In genomic region chr14:93953739-93954515, GRCh38 we compare ENCODE assay signal across 15 cellular contexts. TPM values are rescaled to one million over a fixed set of nuclear protein-coding genes. Genes with fewer than 3 reads are reported as not detected.
A peak's percentile ranks its signal among the peaks of the same experiment; 100 is the strongest.
DNase-seq lines count a peak whose midpoint lies in the region; ATAC-seq, FAIRE-seq and TF ChIP-seq lines count a peak whose summit lies in the region.
"Had no signal": no experiment of that assay in that cellular context is flagged by ENCODE, and none has a peak within 500 bp of the region (broad histone marks: within the 10 kb centered on the region; RNA-seq: fewer than 3 reads in every experiment).

No MANE protein-coding gene starts in this region.

- H3K27me3 ChIP-seq in naive thymus-derived CD4-positive, alpha-beta T cell (ENCODE audit: control insufficient read depth in 2 of 2, insufficient read depth in 2 of 2, low read length in 2 of 2): no peaks in the 10 kb centered on the region

- FAIRE-seq in GM12892 (lab: Jason Lieb, UNC): peak; percentile 50
- FAIRE-seq: keratinocyte had no signal

- intact Hi-C loops in CD14-positive monocyte (cut with micrococcal nuclease): loop anchor here in 1 of 2 donors (2.0 kb wide), 1 partner anchor 17 kb away; no protein-coding TSS in a partner anchor
- intact Hi-C loops in naive thymus-derived CD4-positive, alpha-beta T cell (cut with micrococcal nuclease): loop anchor here (2.0 kb wide), 1 partner anchor 17 kb away; no protein-coding TSS in a partner anchor

- H3K9me3 Mint-ChIP-seq in CD14-positive monocyte: peaks cover 0 to 3% (median 0%) of the 10 kb centered on the region in 7 donors
- no peaks in the 10 kb centered on the region for H3K9me3 Mint-ChIP-seq in activated T-helper 17 cell treated with anti-CD3 and anti-CD28 coated beads, Interleukin-2, amount 50 U/mL, for 72 hours
- no peaks in the 10 kb centered on the region for H3K9me3 Mint-ChIP-seq in naive thymus-derived CD4-positive, alpha-beta T cell
- H3K9me3 Mint-ChIP-seq in naive thymus-derived CD8-positive, alpha-beta T cell: no peaks in the 10 kb centered on the region
- H3K9me3 Mint-ChIP-seq: GM23338 had no signal

- peaks cover 0 to 4% (median 2%) of the 10 kb centered on the region in 3 donors for H3K27me3 Mint-ChIP-seq in CD14-positive monocyte (ENCODE audit: low read depth in 3 of 3)
- no peaks in the 10 kb centered on the region for H3K27me3 Mint-ChIP-seq in activated T-helper 17 cell treated with anti-CD3 and anti-CD28 coated beads, Interleukin-2, amount 50 U/mL, for 72 hours
- no peaks in the 10 kb centered on the region for H3K27me3 Mint-ChIP-seq in naive thymus-derived CD4-positive, alpha-beta T cell
- peaks cover 0 to 3% (median 0%) of the 10 kb centered on the region in 5 donors for H3K27me3 Mint-ChIP-seq in naive thymus-derived CD8-positive, alpha-beta T cell

- DNase-seq in CD14-positive monocyte (ENCODE audit: low spot score) (no peak), GM12892 (ENCODE audit: insufficient read length) (no peak), left lobe of liver (ENCODE audit: low spot score) (no peak), ureter (ENCODE audit: low spot score) (no peak), NCI-H524 (lab: John Stamatoyannopoulos, UW) (no peak)
- DNase-seq in naive thymus-derived CD4-positive, alpha-beta T cell: no peak
- DNase-seq in naive thymus-derived CD8-positive, alpha-beta T cell: no peak
- DNase-seq: activated gamma-delta T cell treated with Interleukin-2 at 50 U/mL for 16 hours, COR-L47, KBM-7, NCI-H2171 had no signal

- peaks cover 10 to 15% of the 10 kb centered on the region in 2 donors for H3K36me3 Mint-ChIP-seq in CD14-positive monocyte
- peaks cover 64% of the 10 kb centered on the region for H3K36me3 Mint-ChIP-seq in activated T-helper 17 cell treated with anti-CD3 and anti-CD28 coated beads, Interleukin-2, amount 50 U/mL, for 72 hours (ENCODE audit: low read depth)
- H3K36me3 Mint-ChIP-seq in naive thymus-derived CD4-positive, alpha-beta T cell: peaks cover 0 to 38% (median 0%) of the 10 kb centered on the region in 5 donors
- no peaks in the 10 kb centered on the region for H3K36me3 Mint-ChIP-seq in naive thymus-derived CD8-positive, alpha-beta T cell

- no peak for TF ChIP-seq CTCF in CD14-positive monocyte (IDR thresholded peaks at IDR 0.05)

- H3K4me3 Mint-ChIP-seq in CD14-positive monocyte: peak overlapping the region in 1 of 2 donors; percentile 50
- H3K4me3 Mint-ChIP-seq in activated T-helper 17 cell treated with anti-CD3 and anti-CD28 coated beads, Interleukin-2, amount 50 U/mL, for 72 hours: peak overlapping the region; percentile 85
- H3K4me3 Mint-ChIP-seq in naive thymus-derived CD4-positive, alpha-beta T cell: peak overlapping the region in 2 of 10 donors; percentile 76 to 90
- H3K4me3 Mint-ChIP-seq in naive thymus-derived CD8-positive, alpha-beta T cell: no peak overlapping the region
- H3K4me3 Mint-ChIP-seq: GM23338 had no signal

- POLR2A ChIA-PET in naive thymus-derived CD4-positive, alpha-beta T cell (lab: Charles Lee): interaction anchor here (0.8 to 1.8 kb wide), 5 partner anchors 9 to 23 kb away, joined by 3 to 5 read pairs (median 3); partner anchors contain the start of gene ASB2
- POLR2A ChIA-PET in naive thymus-derived CD8-positive, alpha-beta T cell (lab: Charles Lee): no interaction called here

- H3K27ac Mint-ChIP-seq in CD14-positive monocyte: peak overlapping the region in 6 of 7 donors; percentile 68 to 99 (median 91)
- H3K27ac Mint-ChIP-seq in activated T-helper 17 cell treated with anti-CD3 and anti-CD28 coated beads, Interleukin-2, amount 50 U/mL, for 72 hours: peak overlapping the region; percentile 100
- peak overlapping the region in 1 of 9 donors; percentile 100 for H3K27ac Mint-ChIP-seq in naive thymus-derived CD4-positive, alpha-beta T cell
- peak overlapping the region in 2 of 10 donors; percentile 25 to 62 for H3K27ac Mint-ChIP-seq in naive thymus-derived CD8-positive, alpha-beta T cell
- H3K27ac Mint-ChIP-seq: GM23338 had no signal

- CTCF ChIA-PET in naive thymus-derived CD4-positive, alpha-beta T cell (lab: Charles Lee): interaction anchor here (0.7 to 2.0 kb wide), 5 partner anchors 11 to 24 kb away, joined by 3 to 7 read pairs (median 3); no protein-coding TSS in a partner anchor

- no peaks in the 10 kb centered on the region for H3K36me3 ChIP-seq in naive thymus-derived CD4-positive, alpha-beta T cell (ENCODE audit: control insufficient read depth in 2 of 3, insufficient read depth in 3 of 3, low read length in 3 of 3)

- no peaks in the 10 kb centered on the region for H3K9me3 ChIP-seq in naive thymus-derived CD4-positive, alpha-beta T cell (ENCODE audit: control insufficient read depth in 2 of 3, low read length in 3 of 3)

- ATAC-seq in activated T-helper 17 cell treated with anti-CD3 and anti-CD28 coated beads, Interleukin-2, amount 50 U/mL, for 72 hours (replicated peaks): peak; percentile 28
- ATAC-seq in naive thymus-derived CD4-positive, alpha-beta T cell: no peak
- no peak for ATAC-seq in left lobe of liver
- ATAC-seq in naive thymus-derived CD8-positive, alpha-beta T cell: no peak
- ATAC-seq: Panc1 had no signal

- no peak overlapping the region for H3K27ac ChIP-seq in naive thymus-derived CD4-positive, alpha-beta T cell (ENCODE audit: low read depth, low read length)

- peaks cover 40 to 56% of the 10 kb centered on the region in 2 donors for H3K4me1 ChIP-seq in naive thymus-derived CD4-positive, alpha-beta T cell (ENCODE audit: control insufficient read depth in 2 of 2, insufficient read depth in 2 of 2, low read length in 2 of 2)

- H3K4me1 Mint-ChIP-seq in CD14-positive monocyte: peaks cover 67% of the 10 kb centered on the region
- H3K4me1 Mint-ChIP-seq in activated T-helper 17 cell treated with anti-CD3 and anti-CD28 coated beads, Interleukin-2, amount 50 U/mL, for 72 hours: peaks cover 56% of the 10 kb centered on the region
- peaks cover 29 to 90% (median 46%) of the 10 kb centered on the region in 7 donors for H3K4me1 Mint-ChIP-seq in naive thymus-derived CD4-positive, alpha-beta T cell
- H3K4me1 Mint-ChIP-seq in naive thymus-derived CD8-positive, alpha-beta T cell: peaks cover 35 to 60% (median 57%) of the 10 kb centered on the region in 4 donors

- TF ChIP-seq POLR2A in GM12892 (IDR thresholded peaks at IDR 0.05; ENCODE audit: low read depth, low read length): no peak; the same call in 1 of the 2 replicates

- H3K4me3 ChIP-seq in naive thymus-derived CD4-positive, alpha-beta T cell (ENCODE audit: low read length): peak overlapping the region; percentile 34
- H3K4me3 ChIP-seq: GM23338 had no signal

RNA-seq across cellular contexts. Expression of gene ASB2, which starts 22.4 kb away (rescaled TPM):
- polyA plus RNA-seq in CD14-positive monocyte: 1 to 10 TPM in 1 of 2 donors, under 1 TPM in 1; 0.25 to 1.4 TPM
- 25.2 TPM for polyA plus RNA-seq in GM12892 (2012; ENCODE audit: missing spikeins)
- 10 to 100 TPM; 48.5 to 68.7 TPM for total RNA-seq in activated T-helper 17 cell treated with anti-CD3 and anti-CD28 coated beads, Interleukin-2, amount 50 U/mL, for 72 hours
- 10 to 100 TPM in 1 of 5 experiments, 1 to 10 TPM in 2, under 1 TPM in 2; 0.32 to 63.1 (median 1.4) TPM for total RNA-seq in naive thymus-derived CD4-positive, alpha-beta T cell
- not detected for polyA plus RNA-seq in naive thymus-derived CD4-positive, alpha-beta T cell
- total RNA-seq in left lobe of liver (0.20 TPM), ureter (35.1 TPM)
- total RNA-seq in naive thymus-derived CD8-positive, alpha-beta T cell: 1 to 10 TPM; 1.5 to 1.8 TPM
- polyA plus RNA-seq in naive thymus-derived CD8-positive, alpha-beta T cell: 1 to 10 TPM in 1 of 3 donors, not detected in 2; 2.0 TPM

RNA-seq across cellular contexts. Expression of gene FAM181A, which starts 26.8 kb away (rescaled TPM):
- polyA plus RNA-seq in CD14-positive monocyte: not detected
- polyA plus RNA-seq in GM12892 (2012; ENCODE audit: missing spikeins): not detected
- not detected for total RNA-seq in activated T-helper 17 cell treated with anti-CD3 and anti-CD28 coated beads, Interleukin-2, amount 50 U/mL, for 72 hours
- not detected for total RNA-seq in naive thymus-derived CD4-positive, alpha-beta T cell
- polyA plus RNA-seq in naive thymus-derived CD4-positive, alpha-beta T cell: not detected
- total RNA-seq in left lobe of liver: not detected
- total RNA-seq in ureter: not detected
- total RNA-seq in naive thymus-derived CD8-positive, alpha-beta T cell: not detected
- polyA plus RNA-seq in naive thymus-derived CD8-positive, alpha-beta T cell: not detected
- total RNA-seq: GM23338 had no signal
- polyA plus RNA-seq: GM23338 had no signal

RNA-seq across cellular contexts. Expression of gene CCDC197, which starts 43.2 kb away (rescaled TPM):
- not detected for polyA plus RNA-seq in CD14-positive monocyte
- polyA plus RNA-seq in GM12892 (2012; ENCODE audit: missing spikeins): not detected
- under 1 TPM in 1 of 2 donors, not detected in 1; 0.37 TPM for total RNA-seq in activated T-helper 17 cell treated with anti-CD3 and anti-CD28 coated beads, Interleukin-2, amount 50 U/mL, for 72 hours
- not detected for total RNA-seq in naive thymus-derived CD4-positive, alpha-beta T cell
- polyA plus RNA-seq in naive thymus-derived CD4-positive, alpha-beta T cell: not detected
- total RNA-seq in left lobe of liver (not detected), ureter (not detected)
- total RNA-seq in naive thymus-derived CD8-positive, alpha-beta T cell: not detected
- not detected for polyA plus RNA-seq in naive thymus-derived CD8-positive, alpha-beta T cell
- total RNA-seq: GM23338 had no signal
- polyA plus RNA-seq: GM23338, keratinocyte had no signal
